ENCODE assay signal across 9 cellular contexts in the genomic region with DNA sequence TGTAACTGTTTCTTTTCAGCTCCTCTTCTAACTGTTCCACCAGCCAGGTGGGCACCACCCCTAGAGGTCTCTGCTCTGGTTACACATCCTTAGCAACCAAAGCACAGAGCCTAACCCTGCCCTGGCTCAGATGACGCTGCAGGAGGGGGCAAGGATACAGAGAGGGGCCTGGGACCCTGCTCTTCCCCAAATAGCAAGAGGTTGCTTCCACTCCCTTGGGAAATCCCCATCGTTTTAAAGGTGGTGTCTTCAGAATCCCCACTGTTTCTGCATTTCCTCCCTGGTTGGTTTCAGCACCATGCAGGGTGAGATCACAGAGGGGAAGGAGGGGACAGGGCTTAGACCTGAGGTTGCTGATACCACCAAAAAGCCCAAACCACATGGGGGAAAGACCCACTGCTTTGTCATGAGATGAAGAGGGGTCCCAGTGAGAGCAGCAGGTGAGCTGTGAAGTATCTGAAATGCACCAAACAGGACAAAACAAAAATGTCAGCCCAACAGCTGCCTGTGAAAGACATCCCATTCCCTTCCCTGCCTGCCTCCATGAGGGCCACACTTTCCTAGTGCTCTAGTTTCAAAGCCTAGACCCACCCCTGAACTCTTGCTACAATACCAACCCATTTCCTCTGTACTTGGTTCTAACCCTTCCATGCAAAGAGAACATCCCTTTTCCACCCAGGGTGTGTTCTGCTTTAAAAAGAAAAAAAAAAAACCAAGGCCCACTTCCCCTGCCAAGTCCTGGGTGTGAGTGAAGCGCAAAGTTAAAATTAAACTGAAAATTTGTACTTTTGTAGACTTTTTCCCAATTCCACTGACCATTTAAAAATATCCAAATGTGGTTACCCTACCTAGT. TPM values are rescaled to one million over a fixed set of nuclear protein-coding genes. Genes with fewer than 3 reads are reported as not detected.
A peak's percentile ranks its signal among the peaks of the same experiment; 100 is the strongest.
DNase-seq lines count a peak whose midpoint lies in the region; ATAC-seq, FAIRE-seq and TF ChIP-seq lines count a peak whose summit lies in the region.
"Had no signal": no experiment of that assay in that cellular context is flagged by ENCODE, and none has a peak within 500 bp of the region (broad histone marks: within the 10 kb centered on the region; RNA-seq: fewer than 3 reads in every experiment).

No MANE protein-coding gene starts in this region.

- intact Hi-C loops in CD4-positive, alpha-beta T cell (cut with DNase I, micrococcal nuclease) = no loop called here
- intact Hi-C loops in gastrocnemius medialis (cut with DNase I; ENCODE audit: low total_unique reads) (no loop called here), esophagus squamous epithelium (cut with DNase I) (no loop called here), pancreas (cut with DNase I) (no loop called here)

- no peak for FAIRE-seq in pancreas (lab: Jason Lieb, UNC)

- peaks cover 79% of the 10 kb centered on the region for H3K4me1 Mint-ChIP-seq in CD4-positive, alpha-beta T cell (ENCODE audit: low read depth)

- no peaks in the 10 kb centered on the region for H3K9me3 ChIP-seq in CD4-positive, alpha-beta T cell (ENCODE audit: control insufficient read depth, low read length)
- H3K9me3 ChIP-seq in gastrocnemius medialis = no peaks in the 10 kb centered on the region
- H3K9me3 ChIP-seq in esophagus squamous epithelium = no peaks in the 10 kb centered on the region
- no peaks in the 10 kb centered on the region for H3K9me3 ChIP-seq in pancreas

- no peaks in the 10 kb centered on the region for H3K36me3 ChIP-seq in gastrocnemius medialis
- peaks cover 0 to 10% (median 3%) of the 10 kb centered on the region in 3 donors for H3K36me3 ChIP-seq in esophagus squamous epithelium
- H3K36me3 ChIP-seq in pancreas = no peaks in the 10 kb centered on the region

- peaks cover 79 to 83% of the 10 kb centered on the region in 2 donors for H3K4me1 ChIP-seq in gastrocnemius medialis
- peaks cover 78 to 100% (median 86%) of the 10 kb centered on the region in 3 donors for H3K4me1 ChIP-seq in esophagus squamous epithelium
- peaks cover 58 to 83% (median 60%) of the 10 kb centered on the region in 3 donors for H3K4me1 ChIP-seq in pancreas

- TF ChIP-seq POLR2A in gastrocnemius medialis (IDR thresholded peaks at IDR 0.05) (no peak), esophagus squamous epithelium (IDR thresholded peaks at IDR 0.05) (no peak)

- H3K4me3 Mint-ChIP-seq in CD4-positive, alpha-beta T cell = peak overlapping the region; percentile 49

- POLR2A ChIA-PET in CD4-positive, alpha-beta T cell (lab: Charles Lee) = interaction anchor here (1.3 to 1.6 kb wide), 3 partner anchors 25 to 29 kb away, joined by 4 to 6 read pairs (median 5); a partner anchor contains a TSS

- no peaks in the 10 kb centered on the region for H3K27me3 Mint-ChIP-seq in CD4-positive, alpha-beta T cell

- H3K9me3 Mint-ChIP-seq in CD4-positive, alpha-beta T cell = no peaks in the 10 kb centered on the region

- in situ Hi-C loops in gastrocnemius medialis (cut with MboI; ENCODE audit: low sequenced_read_pairs in 4 of 4) = no loop called here

- H3K4me3 ChIP-seq in gastrocnemius medialis (no peak overlapping the region), esophagus squamous epithelium (no peak overlapping the region), pancreas (no peak overlapping the region)
- H3K4me3 ChIP-seq: cardiac muscle cell had no signal

- no peak for TF ChIP-seq CTCF in CD4-positive, alpha-beta T cell (IDR thresholded peaks at IDR 0.05)
- no peak for TF ChIP-seq CTCF in gastrocnemius medialis (IDR thresholded peaks at IDR 0.05 in 4 of 5, conservative IDR thresholded peaks at IDR 0.05 in 1 of 5)
- no peak for TF ChIP-seq CTCF in esophagus squamous epithelium (IDR thresholded peaks at IDR 0.05)
- no peak for TF ChIP-seq CTCF in pancreas (IDR thresholded peaks at IDR 0.05)

- peaks cover 27% of the 10 kb centered on the region for H3K36me3 Mint-ChIP-seq in CD4-positive, alpha-beta T cell (ENCODE audit: low read depth)

- CTCF ChIA-PET in CD4-positive, alpha-beta T cell (lab: Charles Lee) = interaction anchor here (1.0 to 1.6 kb wide), 3 partner anchors 8 to 37 kb away, joined by 3 to 6 read pairs (median 4); no protein-coding TSS in a partner anchor

- peak in 6 of 10 experiments; percentile 7 to 39 (median 13) for DNase-seq in CD4-positive, alpha-beta T cell
- peak; percentile 46 to 57 for DNase-seq in Kasumi-1 (lab: John Stamatoyannopoulos, UW)
- peak; percentile 18 for DNase-seq in activated T-helper 1 cell treated with Interleukin-2 at 50 U/mL for 16 hours (ENCODE audit: low read depth)
- no peak for DNase-seq in gastrocnemius medialis
- no peak for DNase-seq in esophagus squamous epithelium (lab: John Stamatoyannopoulos, UW)
- no peak for DNase-seq in NCI-H1105 (lab: John Stamatoyannopoulos, UW)
- DNase-seq in pancreas = no peak

- H3K27ac ChIP-seq in CD4-positive, alpha-beta T cell (ENCODE audit: low read depth, low read length) = peak overlapping the region; percentile 51
- peak overlapping the region in 3 of 4 donors; percentile 90 to 93 (median 91) for H3K27ac ChIP-seq in gastrocnemius medialis
- H3K27ac ChIP-seq in esophagus squamous epithelium = peak overlapping the region in 1 of 4 donors; percentile 45
- H3K27ac ChIP-seq in pancreas = peak overlapping the region in 1 of 4 donors; percentile 67

- 46 to 54% methylated on average over 1 to 3 of the region's 3 CpGs for WGBS in esophagus squamous epithelium, 2 donors
- 82 to 86% methylated on average over 3 of the region's 3 CpGs for WGBS in pancreas, 2 donors

- H3K27me3 ChIP-seq in CD4-positive, alpha-beta T cell (ENCODE audit: control insufficient read depth, insufficient read depth, low read length) = no peaks in the 10 kb centered on the region
- no peaks in the 10 kb centered on the region for H3K27me3 ChIP-seq in gastrocnemius medialis
- no peaks in the 10 kb centered on the region for H3K27me3 ChIP-seq in esophagus squamous epithelium
- no peaks in the 10 kb centered on the region for H3K27me3 ChIP-seq in pancreas
- H3K27me3 ChIP-seq: cardiac muscle cell had no signal

- peak; percentile 50 for ATAC-seq in CD4-positive, alpha-beta T cell (ENCODE audit: poor library complexity)
- peak; percentile 56 for ATAC-seq in GM21423 (IDR thresholded peaks at IDR 0.05; ENCODE audit: unreplicated experiment)
- ATAC-seq in gastrocnemius medialis = no peak
- no peak for ATAC-seq in pancreas

- peak overlapping the region; percentile 85 for H3K27ac Mint-ChIP-seq in CD4-positive, alpha-beta T cell

RNA-seq across cellular contexts. Expression of a gene that starts 29.0 kb away (rescaled TPM):
- total RNA-seq in CD4-positive, alpha-beta T cell = 10 to 100 TPM; 55.1 to 57.3 TPM
- total RNA-seq in gastrocnemius medialis (10 to 100 TPM; 27.1 to 55.8 (median 50.6) TPM), esophagus squamous epithelium (10 to 100 TPM; 40.1 to 71.5 (median 43.8) TPM), pancreas (10 to 100 TPM; 26.9 to 64.3 (median 41.4) TPM)
- polyA plus RNA-seq in pancreas = 10 to 100 TPM; 26.0 to 42.3 TPM

Comparison
In these comparisons a context has a peak if more than half of its experiments do, and no peak if none do; other contexts are left out.
1. ATAC-seq: peak in CD4-positive, alpha-beta T cell (single experiment) and GM21423 (single experiment); none in gastrocnemius medialis (0 of 2) and pancreas (0 of 4).
2. DNase-seq: peak in CD4-positive, alpha-beta T cell (6 of 10), Kasumi-1 (2 of 2) and activated T-helper 1 cell treated with Interleukin-2 at 50 U/mL for 16 hours (single experiment); none in gastrocnemius medialis (0 of 2), esophagus squamous epithelium (single experiment), NCI-H1105 (single experiment) and pancreas (0 of 6).